In genomic region chr10:130135676-130136213, GRCh38 we compare ENCODE assay signal across 8 cellular contexts. TPM values are rescaled to one million over a fixed set of nuclear protein-coding genes. Genes with fewer than 3 reads are reported as not detected.
DNase-seq lines count a peak whose midpoint lies in the region; ATAC-seq, FAIRE-seq and TF ChIP-seq lines count a peak whose summit lies in the region.

No MANE protein-coding gene starts in this region.

- peak overlapping the region; percentile 93 for H4K91ac ChIP-seq in mesenchymal stem cell (ENCODE audit: low read length)

- no peak for FAIRE-seq in K562 (lab: Jason Lieb, UNC)

- H2BK15ac ChIP-seq in mesenchymal stem cell (ENCODE audit: low read depth, poor library complexity, severe bottlenecking): peak overlapping the region; percentile 87

- H3K79me2 ChIP-seq in K562 (ENCODE audit: control insufficient read depth, insufficient read depth, low read length): peaks cover 46% of the 10 kb centered on the region

- no peak overlapping the region for H2BK5ac ChIP-seq in mesenchymal stem cell (ENCODE audit: low read depth, low read length, poor library complexity, severe bottlenecking)

- no peak for DNase-seq in K562 (ENCODE audit: extremely low read depth in 1 of 4, low spot score in 3 of 4)
- DNase-seq in mesenchymal stem cell: no peak
- DNase-seq in erythroblast (lab: John Stamatoyannopoulos, UW): no peak
- no peak for DNase-seq in stimulated activated CD4-positive, alpha-beta T cell treated with anti-CD3 and anti-CD28 coated beads, Interleukin-1b, Interleukin-23, amount 100 ng/mL, for 48 hours
- no peak for DNase-seq in AG20443 (ENCODE audit: low spot score)
- no peak for DNase-seq in GM10248 (ENCODE audit: extremely low spot score)

- peak overlapping the region in 1 of 2 experiments; percentile 83 for H3K23ac ChIP-seq in mesenchymal stem cell (ENCODE audit: low read length in 2 of 2)

- H3K79me1 ChIP-seq in mesenchymal stem cell (replicated peaks; ENCODE audit: low read length, poor library complexity, severe bottlenecking): peaks cover 8% of the 10 kb centered on the region

- BruUV-seq in K562 (replicated peaks; lab: Mats Ljungman, UMichigan): TSS peak; percentile 59

- H3K9ac ChIP-seq in K562 (ENCODE audit: insufficient read depth in 1 of 2, low read depth in 2 of 2, low read length in 2 of 2): peak overlapping the region; percentile 82 to 94
- H3K9ac ChIP-seq in mesenchymal stem cell (ENCODE audit: low read length): peak overlapping the region; percentile 90

- H3K18ac ChIP-seq in mesenchymal stem cell (ENCODE audit: low read depth in 1 of 2, low read length in 2 of 2): peak overlapping the region; percentile 64 to 88

- no peak for TF ChIP-seq EP300 in K562 (IDR thresholded peaks at IDR 0.05; ENCODE audit: low read length)

- WGBS in K562 (ENCODE audit: insufficient coverage, low coverage, missing lambda C conversion rate): 80% methylated on average over 1 of the region's 15 CpGs
- 40% methylated on average over 13 of the region's 15 CpGs for WGBS in mesenchymal stem cell

- H3K9me3 ChIP-seq in K562 (replicated peaks; ENCODE audit: control insufficient read depth, insufficient read depth, low read depth, low read length) (no peaks in the 10 kb centered on the region), mesenchymal stem cell (ENCODE audit: control insufficient read depth, low read length) (no peaks in the 10 kb centered on the region)

- no peak for TF ChIP-seq CTCF in GM12875 (IDR thresholded peaks at IDR 0.05; ENCODE audit: borderline replicate concordance, insufficient read depth, low read depth, low read length)
- TF ChIP-seq CTCF in K562 (IDR thresholded peaks at IDR 0.05 in 2 of 3, conservative IDR thresholded peaks at IDR 0.05 in 1 of 3; ENCODE audit: insufficient read depth in 2 of 3, low read depth in 1 of 3, low read length in 3 of 3): no peak
- no peak for TF ChIP-seq CTCF in GM10248 (IDR thresholded peaks at IDR 0.05; ENCODE audit: control extremely low read depth, extremely low read depth, low read depth, missing control alignments)

- H3K27ac ChIP-seq in K562 (ENCODE audit: extremely low read depth, low read depth, low read length): 0 out of 3 replicates have a peak overlapping the region, but pooled peaks have one; percentile 44
- peak overlapping the region; percentile 43 for H3K27ac ChIP-seq in mesenchymal stem cell (ENCODE audit: low read length, poor library complexity, severe bottlenecking)

- in situ Hi-C loops in K562 (cut with MboI): no loop called here

- TF ChIP-seq POLR2A in K562 (conservative IDR thresholded peaks at IDR 0.05) (no peak), erythroblast (IDR thresholded peaks at IDR 0.05; ENCODE audit: low read length) (no peak)

- peaks cover 6% of the 10 kb centered on the region; the same call in 1 of the 2 replicates for H4K20me1 ChIP-seq in K562 (replicated peaks; ENCODE audit: control insufficient read depth, insufficient read depth, low read length)

- H4K8ac ChIP-seq in mesenchymal stem cell (ENCODE audit: low read length): peak overlapping the region; percentile 99

- no peaks in the 10 kb centered on the region for H3K27me3 ChIP-seq in K562 (ENCODE audit: control insufficient read depth in 2 of 2, insufficient read depth in 2 of 2, low read length in 2 of 2)
- no peaks in the 10 kb centered on the region for H3K27me3 ChIP-seq in mesenchymal stem cell (ENCODE audit: control insufficient read depth in 1 of 2, insufficient read depth in 1 of 2, low read length in 2 of 2)

- ATAC-seq in HG03175 (IDR thresholded peaks at IDR 0.05; ENCODE audit: unreplicated experiment) (peak; percentile 27), K562 (peak; percentile 24)

- H2BK120ac ChIP-seq in mesenchymal stem cell (ENCODE audit: low read depth, low read length): peak overlapping the region; percentile 98

- H3K14ac ChIP-seq in mesenchymal stem cell (ENCODE audit: low read length in 2 of 2): peak overlapping the region in 1 of 2 experiments; percentile 64

- H2BK12ac ChIP-seq in mesenchymal stem cell (ENCODE audit: low read length in 2 of 2): peak overlapping the region in 1 of 2 experiments; percentile 17

- H3K4me2 ChIP-seq in K562 (ENCODE audit: insufficient read depth, low read length) (peak overlapping the region; percentile 90), mesenchymal stem cell (ENCODE audit: low read length, poor library complexity, severe bottlenecking) (peak overlapping the region; percentile 96)

- CTCF ChIA-PET in K562 (lab: Yijun Ruan, JAX; ENCODE audit: low intra/inter-chr PET ratio) (no interaction called here), GM10248 (lab: Yijun Ruan, JAX) (interaction anchor here (1.0 to 4.7 kb wide), 3 partner anchors 8 to 29 kb away, joined by 3 to 24 read pairs (median 20); partner anchors contain the start of gene C10orf143)

- peak overlapping the region; percentile 42 to 84 for H3K4ac ChIP-seq in mesenchymal stem cell (ENCODE audit: low read depth in 1 of 2, low read length in 2 of 2)

- POLR2A ChIA-PET in K562 (lab: Yijun Ruan, JAX) (interaction anchor here (0.9 to 1.3 kb wide), 2 partner anchors 14 to 25 kb away, joined by 3 read pairs; partner anchors contain the start of gene C10orf143), GM10248 (lab: Yijun Ruan, JAX) (interaction anchor here (1.5 kb wide), 1 partner anchor 25 kb away, joined by 11 read pairs; the partner anchor contains the start of gene C10orf143)

- H2AK5ac ChIP-seq in mesenchymal stem cell (ENCODE audit: low read length, severe bottlenecking): peak overlapping the region; percentile 46

- H3K36me3 ChIP-seq in K562 (ENCODE audit: control insufficient read depth, insufficient read depth, low read length) (peaks cover 21% of the 10 kb centered on the region; the same call in 1 of the 3 replicates), mesenchymal stem cell (ENCODE audit: control insufficient read depth in 1 of 2, insufficient read depth in 2 of 2, low read depth in 1 of 2, low read length in 2 of 2) (peaks cover 0 to 8% of the 10 kb centered on the region in 2 experiments)

- H2AFZ ChIP-seq in K562 (ENCODE audit: low read depth, low read length) (peak overlapping the region; percentile 81), mesenchymal stem cell (ENCODE audit: low read depth, low read length) (peak overlapping the region; percentile 78)

- intact Hi-C loops in K562 (cut with micrococcal nuclease): no loop called here

- peaks cover under 1% of the 10 kb centered on the region for H3K9me1 ChIP-seq in K562 (ENCODE audit: control insufficient read depth, insufficient read depth, low read length)

- no peak for TF ChIP-seq RAD21 in K562 (CRISPR knock-in tag; conservative IDR thresholded peaks at IDR 0.05 in 1 of 2, IDR thresholded peaks at IDR 0.05 in 1 of 2)

- H3K4me1 ChIP-seq in K562 (replicated peaks in 1 of 2; ENCODE audit: control insufficient read depth in 2 of 2, insufficient read depth in 2 of 2, low read length in 2 of 2) (peaks cover 2 to 19% of the 10 kb centered on the region in 2 experiments), mesenchymal stem cell (ENCODE audit: control insufficient read depth, insufficient read depth, low read depth, low read length) (peaks cover 18% of the 10 kb centered on the region)

- H3K4me3 ChIP-seq in GM12875 (ENCODE audit: low read depth, low read length) (peak overlapping the region; percentile 74), K562 (peak overlapping the region; percentile 82), mesenchymal stem cell (ENCODE audit: insufficient read depth in 1 of 2, low read depth in 1 of 2, low read length in 2 of 2) (peak overlapping the region; percentile 88 to 99)

TF ChIP-seq in K562, 482 proteins besides CTCF, POLR2A, EP300 and RAD21 (continues in another document):
- no peak for TF ChIP-seq SRF (CRISPR knock-in tag; IDR thresholded peaks at IDR 0.05)

RNA-seq across cellular contexts. Expression of gene GLRX3, which starts 0.4 kb away (rescaled TPM):
- 47.9 and 66.5 TPM in 2 replicates for total RNA-seq in K562 (2011; cell fraction: chromatin; rRNA removed; ENCODE audit: low replicate concordance)
- 33.4 and 34.5 TPM in 2 replicates for total RNA-seq in K562 (2011; cell fraction: nucleolus; rRNA removed)
- 54.7 and 98.4 TPM in 2 replicates for total RNA-seq in K562 (2011; cell fraction: nucleoplasm; rRNA removed)
- total RNA-seq in K562 (2014; rRNA removed): 115 and 117 TPM in 2 replicates
- 169 and 182 TPM in 2 replicates for total RNA-seq in K562 (2014; rRNA removed; fragmentation: Illumina TruSeq; extraction: Trizol)
- 161 and 169 TPM in 2 replicates for total RNA-seq in K562 (2015; rRNA removed; fragmentation: Illumina TruSeq; extraction: Trizol)
- 153 and 156 TPM in 2 replicates for total RNA-seq in K562 (2021)
- 144 and 190 TPM in 2 replicates for polyA plus RNA-seq in K562 (2011; rRNA removed)
- polyA plus RNA-seq in K562 (2011; cell fraction: cytosol; rRNA removed): 66.3 and 78.7 TPM in 2 replicates
- 38.4 and 45.1 TPM in 2 replicates for polyA plus RNA-seq in K562 (2011; cell fraction: nucleus; rRNA removed)
- polyA plus RNA-seq in K562 (2012): 118 and 164 TPM in 2 replicates
- polyA plus RNA-seq in K562 (2014; fragmentation: Illumina TruSeq; extraction: Trizol): 177 and 186 TPM in 2 replicates
- polyA plus RNA-seq in K562 (2014; fragmentation: Nextera tagmentation; extraction: Ambion mirVana): 100 to 1,000 TPM; 150 to 176 TPM
- polyA plus RNA-seq in K562 (2014; rRNA removed): 172 and 184 TPM in 2 replicates
- polyA minus RNA-seq in K562 (2011; rRNA and poly(A)+ RNA removed): 65.7 and 75.1 TPM in 2 replicates
- 30.9 and 39.2 TPM in 2 replicates for polyA minus RNA-seq in K562 (2011; cell fraction: cytosol; rRNA and poly(A)+ RNA removed)
- 16.4 and 21.9 TPM in 2 replicates for polyA minus RNA-seq in K562 (2011; cell fraction: nucleus; rRNA and poly(A)+ RNA removed)
- polyA plus RNA-seq in mesenchymal stem cell (2013, experiment 1 of 2): 136 TPM
- polyA plus RNA-seq in mesenchymal stem cell (2013, experiment 2 of 2): 138 TPM

RNA-seq across cellular contexts. Expression of gene C10orf143, which starts 25.1 kb away (rescaled TPM):
- total RNA-seq in K562 (2011; cell fraction: chromatin; rRNA removed; ENCODE audit: low replicate concordance): 0.12 and 0.26 TPM in 2 replicates
- total RNA-seq in K562 (2011; cell fraction: nucleolus; rRNA removed): 0.33 TPM in 1 of 2 replicates, not detected in the other
- total RNA-seq in K562 (2011; cell fraction: nucleoplasm; rRNA removed): 0.44 TPM in 1 of 2 replicates, not detected in the other
- 0.24 TPM in 1 of 2 replicates, not detected in the other for total RNA-seq in K562 (2014; rRNA removed)
- total RNA-seq in K562 (2014; rRNA removed; fragmentation: Illumina TruSeq; extraction: Trizol): 0.11 TPM in 1 of 2 replicates, not detected in the other
- total RNA-seq in K562 (2015; rRNA removed; fragmentation: Illumina TruSeq; extraction: Trizol): 0.25 and 0.30 TPM in 2 replicates
- total RNA-seq in K562 (2021): 0.27 and 0.33 TPM in 2 replicates
- polyA plus RNA-seq in K562 (2011; rRNA removed): 0.42 and 0.43 TPM in 2 replicates
- 0.31 and 0.71 TPM in 2 replicates for polyA plus RNA-seq in K562 (2011; cell fraction: cytosol; rRNA removed)
- polyA plus RNA-seq in K562 (2011; cell fraction: nucleus; rRNA removed): 0.53 and 0.81 TPM in 2 replicates
- 0.36 and 0.47 TPM in 2 replicates for polyA plus RNA-seq in K562 (2012)
- polyA plus RNA-seq in K562 (2014; fragmentation: Illumina TruSeq; extraction: Trizol): 0.17 and 0.25 TPM in 2 replicates
- polyA plus RNA-seq in K562 (2014; fragmentation: Nextera tagmentation; extraction: Ambion mirVana): under 1 TPM in 1 of 2 experiments, not detected in 1; 0.07 TPM
- polyA plus RNA-seq in K562 (2014; rRNA removed): 0.08 and 1.0 TPM in 2 replicates
- polyA minus RNA-seq in K562 (2011; rRNA and poly(A)+ RNA removed): 0.30 TPM in 1 of 2 replicates, not detected in the other
- not detected in 2 replicates for polyA minus RNA-seq in K562 (2011; cell fraction: cytosol; rRNA and poly(A)+ RNA removed)
- 0.13 and 0.44 TPM in 2 replicates for polyA minus RNA-seq in K562 (2011; cell fraction: nucleus; rRNA and poly(A)+ RNA removed)
- polyA plus RNA-seq in mesenchymal stem cell (2013, experiment 1 of 2): 1.1 TPM
- 1.2 TPM for polyA plus RNA-seq in mesenchymal stem cell (2013, experiment 2 of 2)
